In genomic region chr11:107218123-107219084, GRCh38 we compare ENCODE assay signal across 17 cellular contexts.
DNase-seq lines count a peak whose midpoint lies in the region; ATAC-seq and TF ChIP-seq lines count a peak whose summit lies in the region.
"Had no signal": no experiment of that assay in that cellular context is flagged by ENCODE, and none has a peak within 500 bp of the region (broad histone marks: within the 10 kb centered on the region; RNA-seq: fewer than 3 reads in every experiment).

No MANE protein-coding gene starts in this region.

- H3K4me3 Mint-ChIP-seq in activated CD8-positive, alpha-beta T cell treated with anti-CD3 and anti-CD28 coated beads for 36 hours, result no peak overlapping the region

- no peaks in the 10 kb centered on the region for H3K9me3 ChIP-seq in SK-N-MC (ENCODE audit: low read depth, low read length)
- H3K9me3 ChIP-seq: SJSA1 had no signal

- peak; percentile 4 for DNase-seq in NCI-H2171 treated with DMSO at 0.1 percent for 48 hours (lab: John Stamatoyannopoulos, UW)
- DNase-seq in NCI-H2171 (lab: John Stamatoyannopoulos, UW), result no peak
- DNase-seq in H7, result peak; percentile 13
- DNase-seq in SK-N-MC (ENCODE audit: low read depth, low spot score), result peak; percentile 18
- DNase-seq in mesendoderm, result peak; percentile 44
- no peak for DNase-seq in coronary artery (ENCODE audit: low spot score)
- DNase-seq in activated CD8-positive, alpha-beta T cell treated with anti-CD3 and anti-CD28 coated beads for 36 hours, result no peak
- DNase-seq: DND-41; GF-D8; GOT3; Kasumi-1; NCI-H1436; NCI-H345; NK-92 treated with Interleukin-12 subunit alpha and Interleukin-12 subunit beta, amount 100 ng/mL, for 24 hours had no signal

- H2BK15ac ChIP-seq in mesendoderm (replicated peaks; ENCODE audit: low read depth), result no peak overlapping the region

- H3K27ac ChIP-seq in SK-N-MC, result no peak overlapping the region
- H3K27ac ChIP-seq in mesendoderm (ENCODE audit: low read depth, low read length), result no peak overlapping the region
- no peak overlapping the region for H3K27ac ChIP-seq in coronary artery
- H3K27ac ChIP-seq: C4-2B, SJSA1 had no signal

- no peak overlapping the region for H2BK5ac ChIP-seq in mesendoderm (ENCODE audit: low read length)

- no peaks in the 10 kb centered on the region for H3K79me2 ChIP-seq in mesendoderm (ENCODE audit: control insufficient read depth, insufficient read depth, low read length)

- H4K5ac ChIP-seq in mesendoderm (ENCODE audit: low read length), result no peak overlapping the region

- H2AK5ac ChIP-seq in mesendoderm (ENCODE audit: low read length), result no peak overlapping the region

- intact Hi-C loops in activated CD8-positive, alpha-beta T cell treated with anti-CD3 and anti-CD28 coated beads for 36 hours (cut with micrococcal nuclease), result no loop called here

- ATAC-seq in GM19328 (IDR thresholded peaks at IDR 0.05; ENCODE audit: unreplicated experiment), result no peak
- ATAC-seq in activated CD8-positive, alpha-beta T cell treated with anti-CD3 and anti-CD28 coated beads for 36 hours, result no peak

- H3K9ac ChIP-seq in SK-N-MC (ENCODE audit: insufficient read length) (no peak overlapping the region), mesendoderm (ENCODE audit: low read length) (no peak overlapping the region)

- no peak overlapping the region for H4K8ac ChIP-seq in mesendoderm (ENCODE audit: low read depth, low read length)

- no peaks in the 10 kb centered on the region for H3K79me1 ChIP-seq in mesendoderm (ENCODE audit: low read length)

- no peak overlapping the region for H3K4me2 ChIP-seq in mesendoderm (ENCODE audit: low read length)

- H3K27me3 ChIP-seq in H7 (ENCODE audit: control insufficient read depth, insufficient read depth, low read length) (no peaks in the 10 kb centered on the region), mesendoderm (ENCODE audit: insufficient read depth, low read length, poor library complexity) (no peaks in the 10 kb centered on the region)
- H3K27me3 ChIP-seq: SJSA1 had no signal

- H3K23ac ChIP-seq in mesendoderm (ENCODE audit: low read length), result no peak overlapping the region

- no peaks in the 10 kb centered on the region for H3K36me3 Mint-ChIP-seq in activated CD8-positive, alpha-beta T cell treated with anti-CD3 and anti-CD28 coated beads for 36 hours (ENCODE audit: low read depth)

- peaks cover 2% of the 10 kb centered on the region for H3K4me1 ChIP-seq in mesendoderm (ENCODE audit: control insufficient read depth, low read depth, low read length)
- H3K4me1 ChIP-seq: SJSA1 had no signal

- H3K56ac ChIP-seq in mesendoderm (ENCODE audit: low read length), result no peak overlapping the region

- no peak overlapping the region for H3K18ac ChIP-seq in mesendoderm (ENCODE audit: low read length)

- POLR2A ChIA-PET in activated CD8-positive, alpha-beta T cell treated with anti-CD3 and anti-CD28 coated beads for 36 hours (lab: Charles Lee), result no interaction called here

- H2BK120ac ChIP-seq in mesendoderm (ENCODE audit: low read depth, low read length), result no peak overlapping the region

- H3K27me3 Mint-ChIP-seq in activated CD8-positive, alpha-beta T cell treated with anti-CD3 and anti-CD28 coated beads for 36 hours, result no peaks in the 10 kb centered on the region

- H3K4me1 Mint-ChIP-seq in activated CD8-positive, alpha-beta T cell treated with anti-CD3 and anti-CD28 coated beads for 36 hours (ENCODE audit: low read depth), result no peaks in the 10 kb centered on the region

- no peaks in the 10 kb centered on the region for H3K9me3 Mint-ChIP-seq in activated CD8-positive, alpha-beta T cell treated with anti-CD3 and anti-CD28 coated beads for 36 hours

- H3K4me3 ChIP-seq in H7 (ENCODE audit: insufficient read depth, low read depth, low read length) (no peak overlapping the region), SK-N-MC (peak overlapping the region; percentile 13; the same call in 1 of the 2 replicates), mesendoderm (ENCODE audit: low read length) (no peak overlapping the region), coronary artery (no peak overlapping the region)
- H3K4me3 ChIP-seq: SJSA1 had no signal

- no CpG with 5 or more reads among the region's 10 CpGs for WGBS in mesendoderm (ENCODE audit: extremely low coverage, insufficient coverage, low lambda C conversion rate)

- H3K27ac Mint-ChIP-seq in activated CD8-positive, alpha-beta T cell treated with anti-CD3 and anti-CD28 coated beads for 36 hours, result no peak overlapping the region

- no peak for TF ChIP-seq CTCF in coronary artery (IDR thresholded peaks at IDR 0.05)
- no peak for TF ChIP-seq CTCF in activated CD8-positive, alpha-beta T cell treated with anti-CD3 and anti-CD28 coated beads for 36 hours (IDR thresholded peaks at IDR 0.05)

- CTCF ChIA-PET in activated CD8-positive, alpha-beta T cell treated with anti-CD3 and anti-CD28 coated beads for 36 hours (lab: Charles Lee), result no interaction called here

- no peak overlapping the region for H3K4ac ChIP-seq in mesendoderm (ENCODE audit: low read depth, low read length)

- no peaks in the 10 kb centered on the region for H3K36me3 ChIP-seq in H7 (replicated peaks; ENCODE audit: control insufficient read depth, insufficient read depth, low read length)
- H3K36me3 ChIP-seq in SK-N-MC (ENCODE audit: insufficient read depth, low read length), result no peaks in the 10 kb centered on the region
- H3K36me3 ChIP-seq in mesendoderm (ENCODE audit: control insufficient read depth, insufficient read depth, low read length), result no peaks in the 10 kb centered on the region
- H3K36me3 ChIP-seq: SJSA1 had no signal

Comparison
In these comparisons a context has a peak if more than half of its experiments do, and no peak if none do; other contexts are left out.
1. DNase-seq: peak in NCI-H2171 treated with DMSO at 0.1 percent for 48 hours (single experiment), H7 (single experiment), SK-N-MC (single experiment) and mesendoderm (single experiment); none in NCI-H2171 (single experiment), coronary artery (single experiment) and activated CD8-positive, alpha-beta T cell treated with anti-CD3 and anti-CD28 coated beads for 36 hours (single experiment).